1 cellular context compared by ENCODE assay signal in genomic region chr2:230405824-230406223, GRCh38.
TF ChIP-seq lines count a peak whose summit lies in the region.

No MANE protein-coding gene starts in this region.

TF ChIP-seq in K562, 482 proteins besides CTCF, POLR2A, EP300 and RAD21:
- TF ChIP-seq MYBL2 (IDR thresholded peaks at IDR 0.05; ENCODE audit: low read depth) (no peak), MYBL2 (CRISPR knock-in tag; IDR thresholded peaks at IDR 0.05; ENCODE audit: borderline replicate concordance) (no peak), WHSC1 (IDR thresholded peaks at IDR 0.05; ENCODE audit: low read length) (no peak)
